ENCODE assay signal across 5 cellular contexts in genomic region chr2:91427148-91427547, GRCh38.
DNase-seq lines count a peak whose midpoint lies in the region; ATAC-seq, FAIRE-seq and TF ChIP-seq lines count a peak whose summit lies in the region.
"Not testable (repeated sequence)": the region's sequence is repeated elsewhere in the genome, so short reads cannot be mapped to it uniquely, and the experiment has no call there.

No MANE protein-coding gene starts in this region.

- not testable (repeated sequence) for H3K27ac Mint-ChIP-seq in activated CD4-positive, alpha-beta T cell treated with anti-CD3 and anti-CD28 coated beads, Interleukin-2, amount 10 ng/mL, durations not matched to agents 24 days and 14 days

- H3K4me1 Mint-ChIP-seq in activated CD4-positive, alpha-beta T cell treated with anti-CD3 and anti-CD28 coated beads, Interleukin-2, amount 10 ng/mL, durations not matched to agents 24 days and 14 days: not testable (repeated sequence)

- H3K4me3 ChIP-seq in kidney (ENCODE audit: low read length in 2 of 2): not testable (repeated sequence)

- not testable (repeated sequence) for H3K27ac ChIP-seq in kidney (ENCODE audit: low read depth in 2 of 2, low read length in 2 of 2)

- H3K9ac ChIP-seq in kidney (ENCODE audit: low read length in 2 of 2): not testable (repeated sequence)

- not testable (repeated sequence) for TF ChIP-seq CTCF in kidney (IDR thresholded peaks at IDR 0.05; ENCODE audit: borderline replicate concordance, extremely low read depth, insufficient read depth)

- not testable (repeated sequence) for H3K36me3 ChIP-seq in kidney (ENCODE audit: control insufficient read depth in 1 of 2, insufficient read depth in 2 of 2, low read length in 2 of 2)

- DNase-seq in activated CD4-positive, alpha-beta T cell treated with anti-CD3 and anti-CD28 coated beads, Interleukin-2, amount 10 ng/mL, durations not matched to agents 24 days and 14 days: peak; percentile 41
- peak; percentile 12 for DNase-seq in Right ventricle myocardium superior
- peak; percentile 7 for DNase-seq in left ventricle myocardium superior
- DNase-seq in kidney: peak; percentile 7
- peak; percentile 87 for DNase-seq in mesenteric fat pad (ENCODE audit: low spot score)

- not testable (repeated sequence) for FAIRE-seq in kidney (lab: Jason Lieb, UNC)

- not testable (repeated sequence) for H3K9me3 ChIP-seq in kidney (ENCODE audit: control insufficient read depth in 1 of 2, low read length in 2 of 2)

- not testable (repeated sequence) for H3K36me3 Mint-ChIP-seq in activated CD4-positive, alpha-beta T cell treated with anti-CD3 and anti-CD28 coated beads, Interleukin-2, amount 10 ng/mL, durations not matched to agents 24 days and 14 days (ENCODE audit: low read depth)

- not testable (repeated sequence) for H3K27me3 Mint-ChIP-seq in activated CD4-positive, alpha-beta T cell treated with anti-CD3 and anti-CD28 coated beads, Interleukin-2, amount 10 ng/mL, durations not matched to agents 24 days and 14 days

- ATAC-seq in Right ventricle myocardium superior (ENCODE audit: poor library complexity); left ventricle myocardium superior: not testable (repeated sequence)

- H3K4me3 Mint-ChIP-seq in activated CD4-positive, alpha-beta T cell treated with anti-CD3 and anti-CD28 coated beads, Interleukin-2, amount 10 ng/mL, durations not matched to agents 24 days and 14 days: not testable (repeated sequence)

- H3K4me1 ChIP-seq in kidney (ENCODE audit: control insufficient read depth in 1 of 2, insufficient read depth in 1 of 2, low read depth in 1 of 2, low read length in 2 of 2): not testable (repeated sequence)

- peaks cover 12% of the 10 kb centered on the region for H3K9me3 Mint-ChIP-seq in activated CD4-positive, alpha-beta T cell treated with anti-CD3 and anti-CD28 coated beads, Interleukin-2, amount 10 ng/mL, durations not matched to agents 24 days and 14 days

- intact Hi-C loops in activated CD4-positive, alpha-beta T cell treated with anti-CD3 and anti-CD28 coated beads, Interleukin-2, amount 10 ng/mL, durations not matched to agents 24 days and 14 days (cut with micrococcal nuclease); Right ventricle myocardium superior (cut with DNase I); left ventricle myocardium superior (cut with micrococcal nuclease); kidney (cut with DNase I): not testable (repeated sequence)

Comparison
In these comparisons a context has a peak if more than half of its experiments do, and no peak if none do; other contexts are left out.
1. DNase-seq: peak in every context shown above with its lines; median percentile 87 in mesenteric fat pad; 41 in activated CD4-positive, alpha-beta T cell treated with anti-CD3 and anti-CD28 coated beads, Interleukin-2, amount 10 ng/mL, durations not matched to agents 24 days and 14 days; 12 in Right ventricle myocardium superior; 7 in left ventricle myocardium superior; 7 in kidney.